Comparison of ENCODE assay signal across 12 cellular contexts in genomic region chr13:44293908-44294735, GRCh38.
A peak's percentile ranks its signal among the peaks of the same experiment; 100 is the strongest.
DNase-seq lines count a peak whose midpoint lies in the region; ATAC-seq and TF ChIP-seq lines count a peak whose summit lies in the region.
"Had no signal": no experiment of that assay in that cellular context is flagged by ENCODE, and none has a peak within 500 bp of the region (broad histone marks: within the 10 kb centered on the region; RNA-seq: fewer than 3 reads in every experiment).

No MANE protein-coding gene starts in this region.

- H3K27me3 Mint-ChIP-seq in activated CD4-positive, alpha-beta memory T cell treated with anti-CD3 and anti-CD28 coated beads for 36 hours, result peaks cover 16% of the 10 kb centered on the region

- H3K36me3 Mint-ChIP-seq in activated CD4-positive, alpha-beta memory T cell treated with anti-CD3 and anti-CD28 coated beads for 36 hours, result no peaks in the 10 kb centered on the region

- H3K9me3 ChIP-seq in fibroblast of lung (ENCODE audit: control insufficient read depth, insufficient read depth, low read depth, low read length) (no peaks in the 10 kb centered on the region), psoas muscle (no peaks in the 10 kb centered on the region)
- H3K9me3 ChIP-seq: ovary had no signal

- H3K79me2 ChIP-seq in fibroblast of lung (ENCODE audit: control insufficient read depth, insufficient read depth, low read length), result no peaks in the 10 kb centered on the region

- H3K4me1 Mint-ChIP-seq in activated CD4-positive, alpha-beta memory T cell treated with anti-CD3 and anti-CD28 coated beads for 36 hours (ENCODE audit: low read depth), result peaks cover 26% of the 10 kb centered on the region

- no peaks in the 10 kb centered on the region for H4K20me1 ChIP-seq in fibroblast of lung (ENCODE audit: control insufficient read depth, extremely low read depth, insufficient read depth, low read length)

- no peak overlapping the region for H2AFZ ChIP-seq in fibroblast of lung (ENCODE audit: low read length)

- H3K4me3 Mint-ChIP-seq in activated CD4-positive, alpha-beta memory T cell treated with anti-CD3 and anti-CD28 coated beads for 36 hours, result no peak overlapping the region

- intact Hi-C loops in activated CD4-positive, alpha-beta memory T cell treated with anti-CD3 and anti-CD28 coated beads for 36 hours (cut with micrococcal nuclease), result loop anchor here (1.0 kb wide), 1 partner anchor 7 kb away; no protein-coding TSS in a partner anchor
- intact Hi-C loops in psoas muscle (cut with DNase I), result no loop called here

- H3K9ac ChIP-seq in fibroblast of lung (ENCODE audit: insufficient read depth, low read length), result no peak overlapping the region

- H3K4me3 ChIP-seq in fibroblast of lung (replicated peaks in 1 of 4; ENCODE audit: control extremely low read depth in 1 of 4, insufficient read depth in 1 of 4, low read depth in 3 of 4, low read length in 4 of 4), result no peak overlapping the region
- H3K4me3 ChIP-seq in psoas muscle, result no peak overlapping the region
- H3K4me3 ChIP-seq: ovary had no signal

- H3K27me3 ChIP-seq in fibroblast of lung (ENCODE audit: control insufficient read depth, insufficient read depth, low read length) (no peaks in the 10 kb centered on the region), psoas muscle (ENCODE audit: insufficient read depth in 3 of 3, low read length in 2 of 3) (no peaks in the 10 kb centered on the region)
- H3K27me3 ChIP-seq: ovary had no signal

- H3K27ac ChIP-seq in fibroblast of lung (ENCODE audit: insufficient read depth, low read length) (peak overlapping the region; percentile 1), psoas muscle (peak overlapping the region; percentile 72), substantia nigra (ENCODE audit: low read depth, low read length, poor library complexity, severe bottlenecking) (no peak overlapping the region)
- H3K27ac ChIP-seq: ovary had no signal

- CTCF ChIA-PET in activated CD4-positive, alpha-beta memory T cell treated with anti-CD3 and anti-CD28 coated beads for 36 hours (lab: Charles Lee), result no interaction called here

- H3K4me1 ChIP-seq in fibroblast of lung (ENCODE audit: control insufficient read depth, extremely low read depth, insufficient read depth, low read length) (peaks cover 4% of the 10 kb centered on the region), psoas muscle (peaks cover 47% of the 10 kb centered on the region)

- TF ChIP-seq CTCF in fibroblast of lung (conservative IDR thresholded peaks at IDR 0.05 in 1 of 2, IDR thresholded peaks at IDR 0.05 in 1 of 2; ENCODE audit: low read depth in 1 of 2, low read length in 2 of 2) (no peak), psoas muscle (IDR thresholded peaks at IDR 0.05) (no peak)

- no peaks in the 10 kb centered on the region for H3K9me3 Mint-ChIP-seq in activated CD4-positive, alpha-beta memory T cell treated with anti-CD3 and anti-CD28 coated beads for 36 hours

- peak overlapping the region; percentile 55 for H3K27ac Mint-ChIP-seq in activated CD4-positive, alpha-beta memory T cell treated with anti-CD3 and anti-CD28 coated beads for 36 hours

- ATAC-seq in GM18868 (IDR thresholded peaks at IDR 0.05; ENCODE audit: unreplicated experiment), result peak; percentile 48
- ATAC-seq in psoas muscle, result peak; percentile 68 to 90 (median 88)
- ATAC-seq in HG03095 (IDR thresholded peaks at IDR 0.05; ENCODE audit: unreplicated experiment), result no peak

- no peaks in the 10 kb centered on the region for H3K36me3 ChIP-seq in fibroblast of lung (ENCODE audit: control insufficient read depth, insufficient read depth, low read length)
- no peaks in the 10 kb centered on the region for H3K36me3 ChIP-seq in psoas muscle (ENCODE audit: insufficient read depth in 1 of 2, low read depth in 1 of 2)
- H3K36me3 ChIP-seq: ovary had no signal

- peak overlapping the region; percentile 48 for H3K4me2 ChIP-seq in fibroblast of lung (ENCODE audit: extremely low read depth, insufficient read depth, low read length)

- POLR2A ChIA-PET in activated CD4-positive, alpha-beta memory T cell treated with anti-CD3 and anti-CD28 coated beads for 36 hours (lab: Charles Lee), result no interaction called here

- DNase-seq in activated CD4-positive, alpha-beta memory T cell treated with anti-CD3 and anti-CD28 coated beads for 36 hours, result peak; percentile 12
- DNase-seq in fibroblast of lung (ENCODE audit: low read depth in 2 of 2), result peak; percentile 61 to 76
- DNase-seq in psoas muscle, result no peak
- no peak for DNase-seq in substantia nigra (lab: John Stamatoyannopoulos, UW)
- DNase-seq in NCI-H2171 treated with DMSO at 0.1 percent for 48 hours (lab: John Stamatoyannopoulos, UW), result no peak
- no peak for DNase-seq in NCI-H774 (lab: John Stamatoyannopoulos, UW)
- DNase-seq: activated CD4-positive, alpha-beta T cell treated with anti-CD3 and anti-CD28 coated beads for 4 hours; DND-41; NCI-H2029 treated with DMSO at 0.1 percent for 48 hours; ovary had no signal

- 39 to 51% (median 49%) methylated on average over 3 of the region's 3 CpGs for WGBS in psoas muscle, 3 donors

Comparison
In these comparisons a context has a peak if more than half of its experiments do, and no peak if none do; other contexts are left out.
1. DNase-seq: peak in activated CD4-positive, alpha-beta memory T cell treated with anti-CD3 and anti-CD28 coated beads for 36 hours (single experiment) and fibroblast of lung (2 of 2); none in psoas muscle (0 of 2), substantia nigra (0 of 49), NCI-H2171 treated with DMSO at 0.1 percent for 48 hours (single experiment) and NCI-H774 (single experiment).